ENCODE assay signal across 23 cellular contexts in the genomic region with DNA sequence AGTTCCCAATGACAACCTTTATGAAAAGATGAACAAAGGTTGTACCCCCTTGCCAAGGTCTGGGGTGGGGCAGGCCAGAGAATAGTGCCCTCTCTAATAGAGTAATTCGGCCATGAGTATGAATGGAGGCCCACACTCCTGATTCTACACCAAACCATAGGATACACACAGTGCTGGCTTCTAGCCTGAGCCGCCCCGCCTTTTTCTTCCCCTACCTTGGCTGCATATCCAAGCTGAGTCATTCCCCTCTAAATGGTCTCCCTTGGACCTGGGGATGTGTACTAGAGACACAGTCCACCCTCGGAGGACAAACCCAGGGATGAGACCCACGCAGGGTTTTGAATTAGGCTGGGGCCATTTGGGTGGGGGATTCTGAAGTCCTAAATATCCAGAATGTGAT.
"Had no signal": no experiment of that assay in that cellular context is flagged by ENCODE, and none has a peak within 500 bp of the region (broad histone marks: within the 10 kb centered on the region; RNA-seq: fewer than 3 reads in every experiment).

No MANE protein-coding gene starts in this region.

- H3K9me3 Mint-ChIP-seq: natural killer cell treated with Interleukin-12 subunit alpha and Interleukin-12 subunit beta and Interleukin-15 and Interleukin-18, amount 100 ng/mL, for 72 hours; stimulated activated memory B cell treated with anti-CD40 and anti-IgM and Interleukin-4, amounts not matched to agents 10 μg/mL and 1 μg/mL and 100 μg/mL, for 72 hours; stimulated activated naive CD8-positive, alpha-beta T cell treated with anti-CD3 and anti-CD28 coated beads, Interleukin-15, Interleukin-2, amounts not matched to agents 100 ng/mL and 50 ng/mL, for 24 hours had no signal

- H3K27ac Mint-ChIP-seq: natural killer cell treated with Interleukin-12 subunit alpha and Interleukin-12 subunit beta and Interleukin-15 and Interleukin-18, amount 100 ng/mL, for 72 hours; stimulated activated memory B cell treated with anti-CD40 and anti-IgM and Interleukin-4, amounts not matched to agents 10 μg/mL and 1 μg/mL and 100 μg/mL, for 72 hours; stimulated activated naive CD8-positive, alpha-beta T cell treated with anti-CD3 and anti-CD28 coated beads, Interleukin-15, Interleukin-2, amounts not matched to agents 100 ng/mL and 50 ng/mL, for 24 hours had no signal

- H3K4me3 Mint-ChIP-seq: natural killer cell treated with Interleukin-12 subunit alpha and Interleukin-12 subunit beta and Interleukin-15 and Interleukin-18, amount 100 ng/mL, for 72 hours; stimulated activated memory B cell treated with anti-CD40 and anti-IgM and Interleukin-4, amounts not matched to agents 10 μg/mL and 1 μg/mL and 100 μg/mL, for 72 hours; stimulated activated naive CD8-positive, alpha-beta T cell treated with anti-CD3 and anti-CD28 coated beads, Interleukin-15, Interleukin-2, amounts not matched to agents 100 ng/mL and 50 ng/mL, for 24 hours had no signal

- DNase-seq: cortex of kidney; dorsolateral prefrontal cortex; effector CD8-positive, alpha-beta T cell; esophagus squamous epithelium; foreskin melanocyte; heart right ventricle; hypothalamus; kidney glomerular epithelial cell; midbrain; occipital lobe; pancreas; psoas muscle; retina; spleen; stimulated activated CD4-positive, alpha-beta T cell treated with anti-CD3 and anti-CD28 coated beads, Interleukin-15, amount 100 ng/mL, for 24 hours; stimulated activated CD4-positive, alpha-beta T cell treated with anti-CD3 and anti-CD28 coated beads, Interleukin-1b, Interleukin-23, amount 100 ng/mL, for 48 hours; stimulated activated CD4-positive, alpha-beta T cell treated with anti-CD3 and anti-CD28 coated beads, Interleukin-4, amount 100 ng/mL, for 24 hours; tibial artery; upper lobe of left lung; uterus had no signal

- H3K4me1 Mint-ChIP-seq: stimulated activated memory B cell treated with anti-CD40 and anti-IgM and Interleukin-4, amounts not matched to agents 10 μg/mL and 1 μg/mL and 100 μg/mL, for 72 hours had no signal

- H3K27me3 Mint-ChIP-seq: stimulated activated memory B cell treated with anti-CD40 and anti-IgM and Interleukin-4, amounts not matched to agents 10 μg/mL and 1 μg/mL and 100 μg/mL, for 72 hours; stimulated activated naive CD8-positive, alpha-beta T cell treated with anti-CD3 and anti-CD28 coated beads, Interleukin-15, Interleukin-2, amounts not matched to agents 100 ng/mL and 50 ng/mL, for 24 hours had no signal

- H3K36me3 Mint-ChIP-seq: natural killer cell treated with Interleukin-12 subunit alpha and Interleukin-12 subunit beta and Interleukin-15 and Interleukin-18, amount 100 ng/mL, for 72 hours had no signal

- H3K4me3 ChIP-seq: dorsolateral prefrontal cortex, esophagus squamous epithelium, heart right ventricle, pancreas, psoas muscle, spleen, tibial artery, upper lobe of left lung, uterus had no signal
